Comparison of ENCODE assay signal across 1 cellular context in the genomic region with DNA sequence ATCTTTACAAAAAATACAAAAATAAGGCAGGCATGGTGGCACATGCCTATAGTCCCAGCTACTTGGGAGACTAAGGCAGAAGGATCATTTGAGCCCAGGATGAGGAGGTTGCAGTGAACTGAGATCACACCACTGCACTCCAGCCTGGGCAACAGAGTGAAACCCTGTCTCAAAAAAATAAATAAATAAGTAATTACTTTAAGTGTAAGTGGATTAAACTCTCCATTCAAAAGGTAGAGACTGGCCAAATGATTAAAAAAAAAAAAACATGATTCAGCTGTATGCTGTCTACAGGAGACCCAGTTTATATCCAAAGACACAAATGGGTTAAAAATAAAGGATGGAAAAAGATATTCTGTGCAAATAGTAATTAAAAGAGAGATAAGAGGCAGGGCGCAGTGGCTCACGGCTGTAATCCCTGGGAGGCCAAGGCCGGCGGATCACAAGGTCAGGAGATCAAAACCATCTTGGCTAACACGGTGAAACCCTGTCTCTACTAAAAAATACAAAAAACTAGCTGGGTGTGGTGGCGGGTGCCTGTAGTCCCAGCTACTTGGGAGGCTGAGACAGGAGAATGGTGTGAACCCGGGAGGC. TPM values are rescaled to one million over a fixed set of nuclear protein-coding genes. Genes with fewer than 3 reads are reported as not detected.
"Had no signal": no experiment of that assay in that cellular context is flagged by ENCODE, and none has a peak within 500 bp of the region (broad histone marks: within the 10 kb centered on the region; RNA-seq: fewer than 3 reads in every experiment).

No MANE protein-coding gene starts in this region.

RNA-seq across cellular contexts. Expression of gene PRELID3A, which starts 25.4 kb away (rescaled TPM):
- total RNA-seq: natural killer cell had no signal
